ENCODE assay signal across 16 cellular contexts in the genomic region with DNA sequence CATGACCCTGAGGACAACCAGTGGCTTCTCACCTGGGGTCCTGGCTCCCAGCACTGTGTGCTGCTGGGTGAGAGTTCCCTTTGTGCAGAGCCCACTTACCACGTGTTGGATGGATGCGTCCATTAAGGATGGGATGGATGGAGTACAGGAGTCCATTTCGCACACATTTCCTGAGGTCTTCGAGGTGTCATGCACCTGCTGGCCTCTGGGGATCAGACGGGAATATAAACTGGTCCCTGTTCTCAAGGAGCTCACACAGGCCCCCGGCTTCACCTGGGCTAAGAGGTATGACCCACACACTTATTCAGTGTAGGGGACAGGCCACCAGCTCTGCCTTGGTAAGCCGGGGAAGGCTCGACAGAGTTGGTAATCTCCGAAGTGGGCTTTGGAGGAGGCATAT. TPM values are rescaled to one million over a fixed set of nuclear protein-coding genes. Genes with fewer than 3 reads are reported as not detected.
DNase-seq lines count a peak whose midpoint lies in the region; ATAC-seq, FAIRE-seq and TF ChIP-seq lines count a peak whose summit lies in the region.
"Had no signal": no experiment of that assay in that cellular context is flagged by ENCODE, and none has a peak within 500 bp of the region (broad histone marks: within the 10 kb centered on the region; RNA-seq: fewer than 3 reads in every experiment).

No MANE protein-coding gene starts in this region.

- TF ChIP-seq POLR2A in HepG2 (IDR thresholded peaks at IDR 0.05; ENCODE audit: insufficient read depth in 1 of 2, low read depth in 2 of 2, low read length in 2 of 2) = no peak
- no peak for TF ChIP-seq POLR2A in right lobe of liver (IDR thresholded peaks at IDR 0.05)

- CTCF ChIA-PET in HepG2 (lab: Yijun Ruan, JAX; ENCODE audit: low intra/inter-chr PET ratio, low total read pairs) = no interaction called here

- H2AFZ ChIP-seq in HepG2 (ENCODE audit: low read length) = no peak overlapping the region
- no peak overlapping the region for H2AFZ ChIP-seq in osteoblast (ENCODE audit: low read length)
- H2AFZ ChIP-seq: GM23338 had no signal

- H3K36me3 ChIP-seq in HepG2 (replicated peaks in 1 of 2; ENCODE audit: control insufficient read depth in 1 of 2, insufficient read depth in 2 of 2, low read length in 2 of 2) (no peaks in the 10 kb centered on the region), right lobe of liver (no peaks in the 10 kb centered on the region), osteoblast (ENCODE audit: insufficient read depth, low read length) (no peaks in the 10 kb centered on the region)
- H3K36me3 ChIP-seq: BLaER1 treated with 17β-estradiol and CSF1 and Interleukin-3, amounts not matched to agents 10 nM and 100 nM had no signal

- no peak overlapping the region for H3K27ac Mint-ChIP-seq in endothelial cell (ENCODE audit: unreplicated experiment)
- H3K27ac Mint-ChIP-seq: GM23338 had no signal

- no peak for DNase-seq in HepG2 (ENCODE audit: low spot score)
- no peak for DNase-seq in right lobe of liver
- no peak for DNase-seq in endothelial cell (ENCODE audit: low spot score)
- DNase-seq in osteoblast (ENCODE audit: insufficient read length, low spot score, missing footprints) = peak; percentile 17
- no peak for DNase-seq in A172 (ENCODE audit: low spot score)
- DNase-seq in stimulated activated CD4-positive, alpha-beta T cell treated with anti-CD3 and anti-CD28 coated beads, Interleukin-12 subunit alpha, Interleukin-12 subunit beta, amount 100 ng/mL, for 4 hours = no peak
- DNase-seq: 8988T; ACHN; CD4-positive, CD25-positive, alpha-beta regulatory T cell; DMS79; H7 had no signal

- no peaks in the 10 kb centered on the region for H3K36me3 Mint-ChIP-seq in endothelial cell (ENCODE audit: low read depth, unreplicated experiment)
- H3K36me3 Mint-ChIP-seq: CD4-positive, CD25-positive, alpha-beta regulatory T cell; IgD-negative memory B cell had no signal

- WGBS in HepG2 (ENCODE audit: low lambda C conversion rate) = 33% methylated on average over 7 of the region's 9 CpGs
- WGBS in right lobe of liver (ENCODE audit: insufficient coverage, low coverage, low lambda C conversion rate, missing lambda C conversion rate) = 81% methylated on average over 3 of the region's 9 CpGs

- no peak for TF ChIP-seq EP300 in HepG2 (IDR thresholded peaks at IDR 0.05; ENCODE audit: low read depth in 2 of 2, low read length in 2 of 2)
- no peak for TF ChIP-seq EP300 in HepG2 (CRISPR knock-in tag; IDR thresholded peaks at IDR 0.05; ENCODE audit: borderline replicate concordance)

- BruUV-seq in HepG2 (replicated peaks; lab: Mats Ljungman, UMichigan) = no TSS peak

- TF ChIP-seq CTCF in HepG2 (CRISPR knock-in tag; IDR thresholded peaks at IDR 0.05) (no peak), right lobe of liver (IDR thresholded peaks at IDR 0.05) (no peak), endothelial cell (IDR thresholded peaks at IDR 0.05; ENCODE audit: unreplicated experiment) (peak; percentile 28), osteoblast (IDR thresholded peaks at IDR 0.05; ENCODE audit: extremely low read depth, low read depth, low read length) (no peak)

- H3K9me3 ChIP-seq in HepG2 (ENCODE audit: low read length) (no peaks in the 10 kb centered on the region), right lobe of liver (no peaks in the 10 kb centered on the region), osteoblast (ENCODE audit: low read depth, low read length) (no peaks in the 10 kb centered on the region)
- H3K9me3 ChIP-seq: BLaER1 treated with 17β-estradiol and CSF1 and Interleukin-3, amounts not matched to agents 10 nM and 100 nM had no signal

- no peaks in the 10 kb centered on the region for H4K20me1 ChIP-seq in HepG2 (ENCODE audit: insufficient read depth, low read length)
- H4K20me1 ChIP-seq in osteoblast (ENCODE audit: insufficient read depth, low read length) = no peaks in the 10 kb centered on the region
- H4K20me1 ChIP-seq: BLaER1 treated with 17β-estradiol and CSF1 and Interleukin-3, amounts not matched to agents 10 nM and 100 nM had no signal

- peaks cover under 1% of the 10 kb centered on the region; the same call in 1 of the 2 replicates for H3K4me1 ChIP-seq in HepG2 (ENCODE audit: insufficient read depth, low read length)
- H3K4me1 ChIP-seq in right lobe of liver = no peaks in the 10 kb centered on the region
- H3K4me1 ChIP-seq in osteoblast (ENCODE audit: insufficient read depth, low read length) = no peaks in the 10 kb centered on the region

- H3K27me3 ChIP-seq in HepG2 (ENCODE audit: control insufficient read depth in 1 of 2, insufficient read depth in 2 of 2, low read length in 2 of 2) = peaks cover 1 to 3% of the 10 kb centered on the region in 2 experiments; a peak in 3 of 5 replicates
- H3K27me3 ChIP-seq in right lobe of liver = no peaks in the 10 kb centered on the region
- H3K27me3 ChIP-seq in osteoblast (ENCODE audit: insufficient read depth, low read length) = peaks cover 17% of the 10 kb centered on the region
- H3K27me3 ChIP-seq: BLaER1 treated with 17β-estradiol and CSF1 and Interleukin-3, amounts not matched to agents 10 nM and 100 nM had no signal

- H3K4me2 ChIP-seq in HepG2 (ENCODE audit: low read depth, low read length) (no peak overlapping the region), osteoblast (ENCODE audit: insufficient read depth, low read length) (no peak overlapping the region)
- H3K4me2 ChIP-seq: BLaER1 treated with 17β-estradiol and CSF1 and Interleukin-3, amounts not matched to agents 10 nM and 100 nM; GM23338 had no signal

- FAIRE-seq in HepG2 (lab: Jason Lieb, UNC) = no peak
- FAIRE-seq: GM12891 had no signal

- no peak overlapping the region for H3K9ac ChIP-seq in HepG2 (ENCODE audit: insufficient read depth, low read depth, low read length)
- H3K9ac ChIP-seq: BLaER1 treated with 17β-estradiol and CSF1 and Interleukin-3, amounts not matched to agents 10 nM and 100 nM had no signal

- no peak overlapping the region for H3K4me3 ChIP-seq in HepG2 (replicated peaks in 1 of 3; ENCODE audit: insufficient read depth in 1 of 3, low read depth in 2 of 3, low read length in 3 of 3)
- H3K4me3 ChIP-seq in right lobe of liver = no peak overlapping the region
- no peak overlapping the region for H3K4me3 ChIP-seq in osteoblast (ENCODE audit: insufficient read depth, low read length)
- H3K4me3 ChIP-seq: BLaER1 treated with 17β-estradiol and CSF1 and Interleukin-3, amounts not matched to agents 10 nM and 100 nM; GM23338 had no signal

- intact Hi-C loops in HepG2 (cut with micrococcal nuclease; ENCODE audit: unreplicated experiment) (no loop called here), right lobe of liver (cut with DNase I) (no loop called here)

- peak; percentile 62 for ATAC-seq in HepG2
- no peak for ATAC-seq in right lobe of liver
- no peak for ATAC-seq in HG03175 (IDR thresholded peaks at IDR 0.05; ENCODE audit: unreplicated experiment)
- ATAC-seq: GM23338 had no signal

- H3K4me3 Mint-ChIP-seq in endothelial cell (ENCODE audit: unreplicated experiment) = no peak overlapping the region
- H3K4me3 Mint-ChIP-seq: CD4-positive, CD25-positive, alpha-beta regulatory T cell; GM23338 had no signal

- H3K79me2 ChIP-seq in HepG2 (ENCODE audit: insufficient read depth, low read length) (no peaks in the 10 kb centered on the region), osteoblast (ENCODE audit: insufficient read depth, low read length) (no peaks in the 10 kb centered on the region)

- peaks cover 9% of the 10 kb centered on the region for H3K27me3 Mint-ChIP-seq in endothelial cell (ENCODE audit: unreplicated experiment)
- H3K27me3 Mint-ChIP-seq: IgD-negative memory B cell had no signal

- H3K9me3 Mint-ChIP-seq in endothelial cell (ENCODE audit: unreplicated experiment) = no peaks in the 10 kb centered on the region
- H3K9me3 Mint-ChIP-seq: GM23338 had no signal

- no peak for TF ChIP-seq RAD21 in HepG2 (CRISPR knock-in tag; IDR thresholded peaks at IDR 0.05)

- H3K27ac ChIP-seq in HepG2 (ENCODE audit: extremely low read length, insufficient read depth, low read length) = no peak overlapping the region
- no peak overlapping the region for H3K27ac ChIP-seq in right lobe of liver
- no peak overlapping the region for H3K27ac ChIP-seq in osteoblast (ENCODE audit: low read depth, low read length)
- H3K27ac ChIP-seq: BLaER1 treated with 17β-estradiol and CSF1 and Interleukin-3, amounts not matched to agents 10 nM and 100 nM had no signal

- in situ Hi-C loops in HepG2 (cut with HindIII; ENCODE audit: extremely low pct_ligation_motif_present, low pct_unique_long_range_greater_than_20kb) = no loop called here

- peaks cover 8% of the 10 kb centered on the region for H3K4me1 Mint-ChIP-seq in endothelial cell (ENCODE audit: unreplicated experiment)

- POLR2A ChIA-PET in HepG2 (lab: Yijun Ruan, JAX) = no interaction called here

TF ChIP-seq in HepG2, 621 proteins besides CTCF, POLR2A, EP300 and RAD21 (continues in another document):
- TF ChIP-seq ZNF432 (CRISPR knock-in tag; IDR thresholded peaks at IDR 0.05; ENCODE audit: borderline replicate concordance) = no peak
- no peak for TF ChIP-seq MAFG (CRISPR knock-in tag; IDR thresholded peaks at IDR 0.05)

RNA-seq across cellular contexts. Expression of a gene that starts 39.5 kb away (rescaled TPM):
- total RNA-seq in HepG2 (2016; rRNA removed; fragmentation: Illumina TruSeq; extraction: Trizol) (60.5 and 62.4 TPM in 2 replicates), right lobe of liver (10 to 100 TPM in 4 of 6 experiments, 1 to 10 TPM in 2; 8.2 to 17.1 (median 10.9) TPM), endothelial cell (ENCODE audit: unreplicated experiment) (22.9 TPM), osteoblast (18.8 and 22.1 TPM in 2 replicates)
- total RNA-seq in HepG2 (2016; cell fraction: cytosol; rRNA removed; fragmentation: Illumina TruSeq; extraction: Trizol; ENCODE audit: low read depth) = 11.1 and 11.7 TPM in 2 replicates
- 62.2 and 63.0 TPM in 2 replicates for total RNA-seq in HepG2 (2016; cell fraction: insoluble cytoplasmic fraction; rRNA removed; fragmentation: Illumina TruSeq; extraction: Trizol)
- 35.0 and 37.6 TPM in 2 replicates for total RNA-seq in HepG2 (2016; cell fraction: membrane; rRNA removed; fragmentation: Illumina TruSeq; extraction: Trizol)
- 29.3 and 33.3 TPM in 2 replicates for total RNA-seq in HepG2 (2016; cell fraction: nucleus; rRNA removed; fragmentation: Illumina TruSeq; extraction: Trizol)
- polyA plus RNA-seq in HepG2 (2011; rRNA removed) = 26.0 and 28.4 TPM in 2 replicates
- polyA plus RNA-seq in HepG2 (2011; cell fraction: cytosol; rRNA removed) = 28.8 and 31.3 TPM in 2 replicates
- 9.3 and 9.9 TPM in 2 replicates for polyA plus RNA-seq in HepG2 (2011; cell fraction: nucleus; rRNA removed)
- 40.7 and 43.6 TPM in 2 replicates for polyA plus RNA-seq in HepG2 (2012)
- polyA plus RNA-seq in HepG2 (2016; cell fraction: cytosol; fragmentation: Illumina TruSeq; extraction: Trizol; ENCODE audit: low read depth) = 9.6 and 9.9 TPM in 2 replicates
- polyA plus RNA-seq in HepG2 (2016; cell fraction: insoluble cytoplasmic fraction; fragmentation: Illumina TruSeq; extraction: Trizol; ENCODE audit: low read depth) = 85.1 and 85.2 TPM in 2 replicates
- 27.9 and 30.4 TPM in 2 replicates for polyA plus RNA-seq in HepG2 (2016; cell fraction: membrane; fragmentation: Illumina TruSeq; extraction: Trizol; ENCODE audit: low read depth)
- 55.9 and 56.3 TPM in 2 replicates for polyA plus RNA-seq in HepG2 (2016; cell fraction: nucleus; fragmentation: Illumina TruSeq; extraction: Trizol; ENCODE audit: insufficient read depth, low read depth)
- polyA minus RNA-seq in HepG2 (2011; rRNA and poly(A)+ RNA removed; ENCODE audit: low replicate concordance) = 7.2 and 10.5 TPM in 2 replicates
- polyA minus RNA-seq in HepG2 (2011; cell fraction: cytosol; rRNA and poly(A)+ RNA removed) = 18.7 and 19.4 TPM in 2 replicates
- 8.4 and 9.0 TPM in 2 replicates for polyA minus RNA-seq in HepG2 (2011; cell fraction: nucleus; rRNA and poly(A)+ RNA removed)
- 83.9 and 109 TPM in 2 replicates for total RNA-seq in A172 (2014; rRNA removed; shearing (Covaris generic))
